Comparison of ENCODE assay signal across 13 cellular contexts in genomic region chr13:40452741-40453665, GRCh38.
DNase-seq lines count a peak whose midpoint lies in the region; ATAC-seq and TF ChIP-seq lines count a peak whose summit lies in the region.
"Had no signal": no experiment of that assay in that cellular context is flagged by ENCODE, and none has a peak within 500 bp of the region (broad histone marks: within the 10 kb centered on the region; RNA-seq: fewer than 3 reads in every experiment).

No MANE protein-coding gene starts in this region.

- no CpG with 5 or more reads among the region's 5 CpGs for WGBS in IMR-90 (ENCODE audit: extremely low coverage in 2 of 2, insufficient read length in 1 of 2), 2 experiments

- H3K56ac ChIP-seq in IMR-90 (ENCODE audit: extremely low read depth, insufficient read depth, low read length) = no peak overlapping the region

- in situ Hi-C loops in IMR-90 (cut with MboI; ENCODE audit: low sequenced_read_pairs) (no loop called here), gastrocnemius medialis (cut with MboI; ENCODE audit: low sequenced_read_pairs in 4 of 4) (no loop called here)

- H2AFZ ChIP-seq in IMR-90 (replicated peaks; ENCODE audit: low read length, poor library complexity) = no peak overlapping the region

- no peak overlapping the region for H4K5ac ChIP-seq in IMR-90 (ENCODE audit: low read depth, low read length)

- H3K36me3 ChIP-seq in BLaER1 = no peaks in the 10 kb centered on the region
- no peaks in the 10 kb centered on the region for H3K36me3 ChIP-seq in IMR-90 (ENCODE audit: control insufficient read depth, insufficient read depth, low read length)
- no peaks in the 10 kb centered on the region for H3K36me3 ChIP-seq in gastrocnemius medialis
- H3K36me3 ChIP-seq: SJSA1 had no signal

- H2BK15ac ChIP-seq in IMR-90 (ENCODE audit: low read depth, low read length) = no peak overlapping the region

- H2BK5ac ChIP-seq in IMR-90 (ENCODE audit: low read depth, low read length, poor library complexity, severe bottlenecking) = no peak overlapping the region

- no peak for TF ChIP-seq CTCF in IMR-90 (conservative IDR thresholded peaks at IDR 0.05; ENCODE audit: low read depth, low read length)
- TF ChIP-seq CTCF in coronary artery (IDR thresholded peaks at IDR 0.05) = no peak
- no peak for TF ChIP-seq CTCF in gastrocnemius medialis (IDR thresholded peaks at IDR 0.05 in 4 of 5, conservative IDR thresholded peaks at IDR 0.05 in 1 of 5)

- H3K27ac ChIP-seq in BLaER1 (peak overlapping the region; percentile 70), IMR-90 (ENCODE audit: insufficient read depth, low read length) (no peak overlapping the region), coronary artery (peak overlapping the region; percentile 55 to 65), gastrocnemius medialis (no peak overlapping the region)
- H3K27ac ChIP-seq: SJSA1 had no signal

- H2BK120ac ChIP-seq in IMR-90 (ENCODE audit: low read depth, low read length) = no peak overlapping the region

- H4K8ac ChIP-seq in IMR-90 (ENCODE audit: low read depth in 2 of 2, low read length in 2 of 2) = no peak overlapping the region

- no peak overlapping the region for H4K91ac ChIP-seq in IMR-90 (ENCODE audit: insufficient read depth, low read depth, low read length)

- no peaks in the 10 kb centered on the region for H3K9me1 ChIP-seq in IMR-90 (ENCODE audit: insufficient read depth, low read length)

- intact Hi-C loops in IMR-90 (cut with micrococcal nuclease) = no loop called here
- intact Hi-C loops in gastrocnemius medialis (cut with DNase I; ENCODE audit: low total_unique reads) = no loop called here

- H3K4ac ChIP-seq in IMR-90 (ENCODE audit: low read depth, low read length) = no peak overlapping the region

- no peak for TF ChIP-seq RAD21 in IMR-90 (IDR thresholded peaks at IDR 0.05; ENCODE audit: low read length)

- H3K4me3 ChIP-seq in BLaER1 (no peak overlapping the region), IMR-90 (ENCODE audit: insufficient read depth, low read depth, low read length) (no peak overlapping the region), coronary artery (no peak overlapping the region), gastrocnemius medialis (no peak overlapping the region)
- H3K4me3 ChIP-seq: SJSA1 had no signal

- H3K23ac ChIP-seq in IMR-90 (ENCODE audit: low read depth, low read length) = no peak overlapping the region

- dilution Hi-C loops in IMR-90 (cut with HindIII; ENCODE audit: low sequenced_read_pairs, unreplicated experiment) = no loop called here

- peak overlapping the region; percentile 9; the same call in 1 of the 2 replicates for H3K9ac ChIP-seq in BLaER1
- no peak overlapping the region for H3K9ac ChIP-seq in IMR-90 (ENCODE audit: low read depth, low read length)

- H2AK9ac ChIP-seq in IMR-90 (replicated peaks; ENCODE audit: low read depth, low read length, poor library complexity) = no peak overlapping the region

- BruUV-seq in IMR-90 (replicated peaks; lab: Mats Ljungman, UMichigan) = no TSS peak

- H2BK20ac ChIP-seq in IMR-90 (ENCODE audit: low read depth, low read length) = no peak overlapping the region

- H2AK5ac ChIP-seq in IMR-90 (ENCODE audit: low read depth, low read length) = no peak overlapping the region

- no peak overlapping the region for H3K14ac ChIP-seq in IMR-90 (replicated peaks; ENCODE audit: low read depth, low read length)

- peak overlapping the region; percentile 68 for H3K4me2 ChIP-seq in BLaER1
- H3K4me2 ChIP-seq in IMR-90 (ENCODE audit: low read depth, low read length) = no peak overlapping the region

- ATAC-seq in IMR-90 (ENCODE audit: low read depth) = no peak
- ATAC-seq in HG02884 (IDR thresholded peaks at IDR 0.05; ENCODE audit: unreplicated experiment) = no peak
- ATAC-seq in HG03432 (IDR thresholded peaks at IDR 0.05; ENCODE audit: unreplicated experiment) = no peak
- ATAC-seq in gastrocnemius medialis = no peak
- ATAC-seq in HG02588 (IDR thresholded peaks at IDR 0.05; ENCODE audit: unreplicated experiment) = no peak

- no peaks in the 10 kb centered on the region for H3K79me1 ChIP-seq in IMR-90 (ENCODE audit: low read depth in 1 of 2, low read length in 2 of 2)

- peaks cover 17% of the 10 kb centered on the region for H3K9me3 ChIP-seq in BLaER1
- H3K9me3 ChIP-seq in IMR-90 (ENCODE audit: control insufficient read depth, insufficient read depth, low read length) = no peaks in the 10 kb centered on the region
- H3K9me3 ChIP-seq in gastrocnemius medialis = no peaks in the 10 kb centered on the region
- H3K9me3 ChIP-seq: SJSA1 had no signal

- TF ChIP-seq POLR2A in IMR-90 (IDR thresholded peaks at IDR 0.05; ENCODE audit: low read depth, low read length) = no peak
- no peak for TF ChIP-seq POLR2A in gastrocnemius medialis (IDR thresholded peaks at IDR 0.05)

- H3K4me1 ChIP-seq in BLaER1 = peaks cover 49% of the 10 kb centered on the region
- H3K4me1 ChIP-seq in IMR-90 (ENCODE audit: control insufficient read depth, insufficient read depth, low read length) = no peaks in the 10 kb centered on the region
- H3K4me1 ChIP-seq in gastrocnemius medialis = no peaks in the 10 kb centered on the region

- POLR2A ChIA-PET in IMR-90 (lab: Charles Lee; ENCODE audit: unreplicated experiment) = no interaction called here

- H3K27me3 ChIP-seq in BLaER1 (no peaks in the 10 kb centered on the region), IMR-90 (ENCODE audit: control insufficient read depth, insufficient read depth, low read length) (peaks cover 2% of the 10 kb centered on the region; the same call in 1 of the 2 replicates), gastrocnemius medialis (no peaks in the 10 kb centered on the region)
- H3K27me3 ChIP-seq: SJSA1 had no signal

- H4K20me1 ChIP-seq in BLaER1 (no peaks in the 10 kb centered on the region), IMR-90 (ENCODE audit: insufficient read depth, low read length) (no peaks in the 10 kb centered on the region)

- CTCF ChIA-PET in IMR-90 (lab: Yijun Ruan, JAX) = no interaction called here

- H3K18ac ChIP-seq in IMR-90 (ENCODE audit: low read depth, low read length) = no peak overlapping the region

- DNase-seq in IMR-90 (peak; percentile 8), coronary artery (ENCODE audit: low spot score) (no peak), non-pigmented ciliary epithelial cell (ENCODE audit: low read depth) (peak; percentile 27), gastrocnemius medialis (no peak)
- DNase-seq: activated naive CD4-positive, alpha-beta T cell treated with Interleukin-2 at 50 U/mL for 16 hours; CD8-positive, alpha-beta memory T cell; mesenchymal stem cell; NCI-H510A had no signal

TF ChIP-seq in IMR-90, 13 proteins besides CTCF, POLR2A, EP300 and RAD21:
- no peak for TF ChIP-seq CHD1 (IDR thresholded peaks at IDR 0.05; ENCODE audit: low read depth, low read length)
- TF ChIP-seq MAZ (IDR thresholded peaks at IDR 0.05; ENCODE audit: borderline replicate concordance, low read depth, low read length) = no peak
- no peak for TF ChIP-seq RCOR1 (IDR thresholded peaks at IDR 0.05; ENCODE audit: insufficient replicate concordance, low read length)
- no peak for TF ChIP-seq MXI1 (IDR thresholded peaks at IDR 0.05; ENCODE audit: borderline replicate concordance, low read depth, low read length)
- TF ChIP-seq FOS (IDR thresholded peaks at IDR 0.05; ENCODE audit: low read depth, low read length) = no peak

Comparison
In these comparisons a context has a peak if more than half of its experiments do, and no peak if none do; other contexts are left out.
1. H3K27ac ChIP-seq: peak in BLaER1 (single experiment) and coronary artery (2 of 2); none in IMR-90 (single experiment) and gastrocnemius medialis (0 of 4).
2. DNase-seq: peak in IMR-90 (single experiment) and non-pigmented ciliary epithelial cell (single experiment); none in coronary artery (single experiment) and gastrocnemius medialis (0 of 2).